In the genomic region with DNA sequence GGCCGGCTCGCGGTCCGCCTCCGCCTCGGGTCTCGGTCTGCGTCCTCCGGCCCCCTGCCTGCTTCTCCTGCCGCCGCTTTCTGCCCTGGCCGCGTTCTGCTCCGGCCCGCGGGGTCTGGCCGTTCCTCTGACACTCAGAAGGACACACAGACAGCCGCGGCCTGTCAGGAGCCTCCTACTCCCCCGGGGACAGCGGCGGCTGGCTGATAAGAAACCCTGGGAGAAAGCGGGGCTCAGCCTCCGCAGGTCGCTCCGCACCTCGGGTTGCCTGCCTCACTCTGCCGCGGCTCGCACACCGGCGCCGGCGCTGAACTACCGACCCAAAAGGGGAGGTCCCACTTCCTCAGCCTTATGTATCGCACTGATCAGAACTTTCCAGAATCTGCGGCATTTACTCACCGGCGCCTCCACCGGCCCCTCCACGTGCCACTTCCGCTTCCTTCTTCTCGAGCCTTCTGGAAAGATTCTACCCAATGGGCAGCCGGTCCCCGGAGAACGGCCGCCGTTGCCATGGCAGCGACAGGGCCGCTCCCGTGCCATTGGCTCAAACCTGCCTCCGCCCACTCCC, we compare ENCODE assay signal across 8 cellular contexts. TPM values are rescaled to one million over a fixed set of nuclear protein-coding genes. Genes with fewer than 3 reads are reported as not detected.
DNase-seq lines count a peak whose midpoint lies in the region; ATAC-seq, FAIRE-seq and TF ChIP-seq lines count a peak whose summit lies in the region.

TSS of gene HSPH1 (minus strand) at position 322 of the 568 bp plus-strand sequence. CDS start 322 bp downstream, outside the sequence.

- peak; percentile 35; the same call in 1 of the 2 replicates for TF ChIP-seq CTCF in SK-N-SH (IDR thresholded peaks at IDR 0.05)
- TF ChIP-seq CTCF in pancreas (IDR thresholded peaks at IDR 0.05): no peak
- TF ChIP-seq CTCF in tibial artery (IDR thresholded peaks at IDR 0.05): peak; percentile 8 to 13

- peak; percentile 6 to 88; a peak in 3 of 4 replicates for TF ChIP-seq EP300 in SK-N-SH (IDR thresholded peaks at IDR 0.05; ENCODE audit: borderline replicate concordance in 1 of 2, low read depth in 1 of 2, low read length in 1 of 2)

- TF ChIP-seq POLR2A in GM10847 (IDR thresholded peaks at IDR 0.05; ENCODE audit: extremely low read depth, insufficient read length): peak; percentile 72

- peaks cover 19% of the 10 kb centered on the region for H4K20me1 ChIP-seq in SK-N-SH (ENCODE audit: insufficient read depth)

- intact Hi-C loops in Right ventricle myocardium superior (cut with DNase I): no loop called here
- intact Hi-C loops in pancreas (cut with DNase I): no loop called here
- intact Hi-C loops in tibial artery (cut with DNase I; ENCODE audit: low total_unique reads): loop anchor here (2.0 kb wide), 1 partner anchor 39 kb away; no protein-coding TSS in a partner anchor

- H3K4me1 ChIP-seq in SK-N-SH (ENCODE audit: control insufficient read depth in 1 of 2, insufficient read depth in 2 of 2, low read depth in 1 of 2, low read length in 1 of 2): peaks cover 0 to 15% of the 10 kb centered on the region in 2 experiments; a peak in 2 of 4 replicates
- peaks cover 0 to 14% (median 8%) of the 10 kb centered on the region in 3 donors for H3K4me1 ChIP-seq in pancreas
- peaks cover 0 to 26% (median 14%) of the 10 kb centered on the region in 4 donors for H3K4me1 ChIP-seq in tibial artery

- CTCF ChIA-PET in SK-N-SH (lab: Yijun Ruan, JAX): interaction anchor here (0.8 to 3.0 kb wide), 3 partner anchors 38 to 297 kb away, joined by 3 to 11 read pairs (median 10); partner anchors contain the start of gene B3GLCT

- 0% methylated on average over 26 of the region's 52 CpGs for WGBS in SK-N-SH (ENCODE audit: low lambda C conversion rate)
- 0% methylated on average over 50 to 52 of the region's 52 CpGs for WGBS in pancreas, 2 donors

- ATAC-seq in HG02571 (IDR thresholded peaks at IDR 0.05; ENCODE audit: unreplicated experiment) (peak; percentile 80), Right ventricle myocardium superior (ENCODE audit: poor library complexity) (peak; percentile 99), pancreas (peak; percentile 88 to 95 (median 95))

- TF ChIP-seq RAD21 in SK-N-SH (IDR thresholded peaks at IDR 0.05; ENCODE audit: low read length): no peak

- no peaks in the 10 kb centered on the region for H3K9me2 ChIP-seq in SK-N-SH

- H3K4me2 ChIP-seq in SK-N-SH: peak within 1 kb of the TSS; percentile 92

- POLR2A ChIA-PET in SK-N-SH (lab: Yijun Ruan, JAX): interaction anchor here (0.6 to 0.7 kb wide), 2 partner anchors 79 to 105 kb away, joined by 3 read pairs; no protein-coding TSS in a partner anchor

- H3K4me3 ChIP-seq in SK-N-SH (ENCODE audit: low read depth in 2 of 2, low read length in 1 of 2) (peak within 1 kb of the TSS; percentile 86 to 98), pancreas (peak within 1 kb of the TSS; percentile 62 to 95 (median 68)), tibial artery (peak within 1 kb of the TSS; percentile 71 to 84)

- H3K79me2 ChIP-seq in SK-N-SH (ENCODE audit: insufficient read depth): peaks cover 48% of the 10 kb centered on the region

- H3K27me3 ChIP-seq in SK-N-SH (ENCODE audit: insufficient read depth) (no peaks in the 10 kb centered on the region), pancreas (no peaks in the 10 kb centered on the region), tibial artery (no peaks in the 10 kb centered on the region)

- peak within 1 kb of the TSS; percentile 92 to 96 for H3K27ac ChIP-seq in SK-N-SH (ENCODE audit: low read depth in 2 of 2, low read length in 1 of 2)
- H3K27ac ChIP-seq in pancreas: peak within 1 kb of the TSS; percentile 77 to 100 (median 94)
- H3K27ac ChIP-seq in tibial artery: peak within 1 kb of the TSS; percentile 81 to 82

- peaks cover 17 to 22% of the 10 kb centered on the region in 2 experiments for H3K36me3 ChIP-seq in SK-N-SH (replicated peaks in 1 of 2; ENCODE audit: control insufficient read depth in 1 of 2, insufficient read depth in 2 of 2, low read length in 1 of 2)
- H3K36me3 ChIP-seq in pancreas: peaks cover 0 to 6% (median 0%) of the 10 kb centered on the region in 3 donors
- H3K36me3 ChIP-seq in tibial artery: peaks cover 0 to 11% (median 4%) of the 10 kb centered on the region in 3 donors

- DNase-seq in NCI-H1048 (lab: John Stamatoyannopoulos, UW) (peak; percentile 55), SK-N-SH (peak; percentile 94), Right ventricle myocardium superior (peak; percentile 99), pancreas (peak; percentile 97 to 99 (median 98)), tibial artery (peak; percentile 98 to 99)
- peak; percentile 97 for DNase-seq in activated naive CD8-positive, alpha-beta T cell treated with anti-CD3 and anti-CD28 coated beads, Interleukin-2, amount 50 U/mL, for 16 hours (ENCODE audit: low read depth, low spot score)

- H2AFZ ChIP-seq in SK-N-SH (ENCODE audit: low read depth): peak within 1 kb of the TSS; percentile 87

- no peak for FAIRE-seq in pancreas (lab: Jason Lieb, UNC)

- H3F3A ChIP-seq in SK-N-SH (replicated peaks; ENCODE audit: insufficient read depth): no peaks in the 10 kb centered on the region

- H3K9me3 ChIP-seq in SK-N-SH: no peaks in the 10 kb centered on the region
- H3K9me3 ChIP-seq in pancreas: no peaks in the 10 kb centered on the region
- H3K9me3 ChIP-seq in tibial artery: no peaks in the 10 kb centered on the region

- peak within 1 kb of the TSS; percentile 88 for H3K9ac ChIP-seq in SK-N-SH

TF ChIP-seq in SK-N-SH, 30 proteins besides CTCF, POLR2A, EP300 and RAD21 (continues in another document):
- peak; percentile 89 for TF ChIP-seq TAF1 (IDR thresholded peaks at IDR 0.05; ENCODE audit: borderline replicate concordance, low read depth, low read length)
- TF ChIP-seq USF1 (IDR thresholded peaks at IDR 0.05; ENCODE audit: borderline replicate concordance, low read depth): peak; percentile 71
- peak; percentile 100 for TF ChIP-seq MXI1 (IDR thresholded peaks at IDR 0.05; ENCODE audit: low read depth, low read length)
- TF ChIP-seq, protein P1, sequence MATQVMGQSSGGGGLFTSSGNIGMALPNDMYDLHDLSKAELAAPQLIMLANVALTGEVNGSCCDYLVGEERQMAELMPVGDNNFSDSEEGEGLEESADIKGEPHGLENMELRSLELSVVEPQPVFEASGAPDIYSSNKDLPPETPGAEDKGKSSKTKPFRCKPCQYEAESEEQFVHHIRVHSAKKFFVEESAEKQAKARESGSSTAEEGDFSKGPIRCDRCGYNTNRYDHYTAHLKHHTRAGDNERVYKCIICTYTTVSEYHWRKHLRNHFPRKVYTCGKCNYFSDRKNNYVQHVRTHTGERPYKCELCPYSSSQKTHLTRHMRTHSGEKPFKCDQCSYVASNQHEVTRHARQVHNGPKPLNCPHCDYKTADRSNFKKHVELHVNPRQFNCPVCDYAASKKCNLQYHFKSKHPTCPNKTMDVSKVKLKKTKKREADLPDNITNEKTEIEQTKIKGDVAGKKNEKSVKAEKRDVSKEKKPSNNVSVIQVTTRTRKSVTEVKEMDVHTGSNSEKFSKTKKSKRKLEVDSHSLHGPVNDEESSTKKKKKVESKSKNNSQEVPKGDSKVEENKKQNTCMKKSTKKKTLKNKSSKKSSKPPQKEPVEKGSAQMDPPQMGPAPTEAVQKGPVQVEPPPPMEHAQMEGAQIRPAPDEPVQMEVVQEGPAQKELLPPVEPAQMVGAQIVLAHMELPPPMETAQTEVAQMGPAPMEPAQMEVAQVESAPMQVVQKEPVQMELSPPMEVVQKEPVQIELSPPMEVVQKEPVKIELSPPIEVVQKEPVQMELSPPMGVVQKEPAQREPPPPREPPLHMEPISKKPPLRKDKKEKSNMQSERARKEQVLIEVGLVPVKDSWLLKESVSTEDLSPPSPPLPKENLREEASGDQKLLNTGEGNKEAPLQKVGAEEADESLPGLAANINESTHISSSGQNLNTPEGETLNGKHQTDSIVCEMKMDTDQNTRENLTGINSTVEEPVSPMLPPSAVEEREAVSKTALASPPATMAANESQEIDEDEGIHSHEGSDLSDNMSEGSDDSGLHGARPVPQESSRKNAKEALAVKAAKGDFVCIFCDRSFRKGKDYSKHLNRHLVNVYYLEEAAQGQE (IDR thresholded peaks at IDR 0.05; ENCODE audit: low read depth, low read length): peak; percentile 45; the same call in 1 of the 2 replicates
- TF ChIP-seq NRF1 (IDR thresholded peaks at IDR 0.05; ENCODE audit: low read depth, low read length): no peak
- no peak for TF ChIP-seq CHD2 (IDR thresholded peaks at IDR 0.05; ENCODE audit: low read length, partially characterized antibody)
- no peak for TF ChIP-seq RXRA (IDR thresholded peaks at IDR 0.05; ENCODE audit: borderline replicate concordance, low read depth)
- TF ChIP-seq POLR2AphosphoS5 (IDR thresholded peaks at IDR 0.05; ENCODE audit: low read depth, low read length): peak; percentile 94
- no peak for TF ChIP-seq TEAD4 (IDR thresholded peaks at IDR 0.05; ENCODE audit: borderline replicate concordance, insufficient read depth)
- TF ChIP-seq GABPA (IDR thresholded peaks at IDR 0.05; ENCODE audit: low read depth): peak; percentile 82
- peak; percentile 88; the same call in 1 of the 2 replicates for TF ChIP-seq SIN3A (IDR thresholded peaks at IDR 0.05; ENCODE audit: borderline replicate concordance, low read depth, low read length)

RNA-seq across cellular contexts. Expression of gene HSPH1, which starts in this region (rescaled TPM):
- polyA plus RNA-seq in SK-N-SH (2012; rRNA removed) (30.4 and 32.8 TPM in 2 replicates), pancreas (10 to 100 TPM; 21.5 to 31.5 TPM)
- polyA plus RNA-seq in SK-N-SH (2012; cell fraction: cytosol; rRNA removed): 36.7 and 50.8 TPM in 2 replicates
- polyA plus RNA-seq in SK-N-SH (2012; cell fraction: nucleus; rRNA removed): 35.3 and 53.9 TPM in 2 replicates
- total RNA-seq in Right ventricle myocardium superior (76.1 TPM), pancreas (10 to 100 TPM; 11.1 to 37.0 (median 19.4) TPM)

Comparison
In these comparisons a context has a peak if more than half of its experiments do, and no peak if none do; other contexts are left out.
1. Peak in every context shown above with its lines: DNase-seq, ATAC-seq, H3K4me3 ChIP-seq and H3K27ac ChIP-seq.
2. CTCF ChIP-seq: peak in SK-N-SH (single experiment) and tibial artery (2 of 2); none in pancreas (0 of 4).